Comparison of ENCODE assay signal across 24 cellular contexts in genomic region chr13:110777251-110777820, GRCh38.
DNase-seq lines count a peak whose midpoint lies in the region; FAIRE-seq and TF ChIP-seq lines count a peak whose summit lies in the region.
"Had no signal": no experiment of that assay in that cellular context is flagged by ENCODE, and none has a peak within 500 bp of the region (broad histone marks: within the 10 kb centered on the region; RNA-seq: fewer than 3 reads in every experiment).

No MANE protein-coding gene starts in this region.

- peak overlapping the region; percentile 19 for H3K27ac ChIP-seq in VCaP
- H3K27ac ChIP-seq: A549; BLaER1 treated with 17β-estradiol and CSF1 and Interleukin-3, amounts not matched to agents 10 nM and 100 nM; GM23248 had no signal

- DNase-seq in H54 (ENCODE audit: insufficient read length, low spot score) (no peak), astrocyte of the hippocampus (ENCODE audit: low read depth, low spot score) (peak; percentile 11), cardiac septum (ENCODE audit: low spot score) (no peak), NCI-H1417 (lab: John Stamatoyannopoulos, UW) (no peak), middle frontal gyrus (ENCODE audit: extremely low spot score, low spot score) (no peak)
- DNase-seq: 8988T; ACHN; AML-193; BE2C; CD4-positive, alpha-beta T cell; CD8-positive, alpha-beta memory T cell; DMS 273 treated with DMSO at 0.1 percent for 48 hours; DMS79; EL; GDM1; GM23248; H9 had no signal

- no peak for TF ChIP-seq POLR2A in H54 (IDR thresholded peaks at IDR 0.05; ENCODE audit: low read depth, low read length)

- no peak for TF ChIP-seq CTCF in VCaP (conservative IDR thresholded peaks at IDR 0.05)

- intact Hi-C loops in cardiac septum (cut with DNase I) = no loop called here

- FAIRE-seq in H54 (lab: Jason Lieb, UNC) = peak; percentile 20
- FAIRE-seq: A549, D721Med, GM12878, GM19239, H1 had no signal
